In the genomic region with DNA sequence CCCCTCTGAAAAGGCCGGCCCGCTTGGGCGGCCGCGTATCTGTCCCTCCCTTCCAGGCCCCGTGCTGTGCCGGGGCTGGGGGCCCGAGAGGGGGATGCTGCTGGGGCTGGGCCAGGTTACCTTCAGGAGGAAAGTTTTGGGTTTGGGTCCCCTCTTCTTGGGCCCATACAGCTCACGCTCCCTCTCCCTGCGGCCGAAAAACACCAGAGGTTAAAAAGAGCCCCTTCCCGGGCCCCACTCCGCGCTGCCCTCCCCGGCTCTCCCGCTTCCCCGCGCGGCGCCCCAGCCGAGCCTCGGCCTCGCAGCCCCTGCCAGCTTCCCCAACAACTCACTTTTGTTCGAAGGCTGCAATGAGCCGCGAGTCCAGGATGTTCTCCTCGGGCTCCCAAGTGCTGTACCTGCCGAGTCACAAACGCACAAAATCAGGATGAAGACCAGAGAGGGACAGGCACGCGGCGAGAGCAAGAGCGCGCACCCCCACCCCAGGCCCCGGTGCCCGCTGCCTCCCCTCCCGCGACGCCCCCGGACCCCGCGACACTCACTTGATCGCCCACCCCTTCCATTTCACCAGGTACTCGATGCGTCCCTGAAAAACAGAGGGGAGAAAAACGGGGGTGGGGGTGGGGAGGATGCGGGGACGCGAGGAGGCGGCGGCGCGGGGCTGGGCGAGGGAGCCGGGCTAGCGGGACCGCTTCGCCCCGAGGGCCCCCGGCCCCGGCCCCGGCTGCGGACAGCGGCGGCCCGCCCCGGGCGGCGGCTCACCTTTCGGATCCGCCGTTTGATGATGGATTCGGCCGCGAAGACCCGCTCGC, we compare ENCODE assay signal across 8 cellular contexts. TPM values are rescaled to one million over a fixed set of nuclear protein-coding genes. Genes with fewer than 3 reads are reported as not detected.
DNase-seq lines count a peak whose midpoint lies in the region; ATAC-seq and TF ChIP-seq lines count a peak whose summit lies in the region.

No MANE protein-coding gene starts in this region.

- no peaks in the 10 kb centered on the region for H3K27me3 ChIP-seq in neuron (ENCODE audit: insufficient read depth, low read length)

- peaks cover 61% of the 10 kb centered on the region for H3K4me1 Mint-ChIP-seq in activated T-cell treated with anti-CD3 and anti-CD28 coated beads, Interleukin-2, amount 50 U/mL, for 4 hours (ENCODE audit: low read depth)

- no peak for TF ChIP-seq CTCF in fibroblast of villous mesenchyme (IDR thresholded peaks at IDR 0.05; ENCODE audit: insufficient read depth, low read depth, low read length)

- peaks cover 16% of the 10 kb centered on the region for H3K36me3 ChIP-seq in neuron (ENCODE audit: insufficient read depth, low read length)

- H3K9me3 Mint-ChIP-seq in activated T-cell treated with anti-CD3 and anti-CD28 coated beads, Interleukin-2, amount 50 U/mL, for 4 hours, result no peaks in the 10 kb centered on the region

- peak; percentile 32 for DNase-seq in NCI-H748 (lab: John Stamatoyannopoulos, UW; ENCODE audit: unreplicated experiment)
- DNase-seq in NCI-H748 treated with DMSO at 0.1 percent for 48 hours (lab: John Stamatoyannopoulos, UW), result no peak
- no peak for DNase-seq in activated T-cell treated with anti-CD3 and anti-CD28 coated beads, Interleukin-2, amount 50 U/mL, for 4 hours
- peak; percentile 20 for DNase-seq in fibroblast of villous mesenchyme (ENCODE audit: low read depth)
- DNase-seq in NCI-H774 (lab: John Stamatoyannopoulos, UW), result no peak
- no peak for DNase-seq in pons (ENCODE audit: low spot score)

- peak overlapping the region; percentile 81 for H3K4me3 ChIP-seq in fibroblast of villous mesenchyme (ENCODE audit: low read depth, low read length)
- peak overlapping the region; percentile 86 for H3K4me3 ChIP-seq in neuron (ENCODE audit: low read length)

- peaks cover 33% of the 10 kb centered on the region for H3K4me1 ChIP-seq in neuron (ENCODE audit: insufficient read depth, low read length)

- peak overlapping the region; percentile 94 for H3K4me3 Mint-ChIP-seq in activated T-cell treated with anti-CD3 and anti-CD28 coated beads, Interleukin-2, amount 50 U/mL, for 4 hours

- ATAC-seq in HG03520 (IDR thresholded peaks at IDR 0.05; ENCODE audit: unreplicated experiment), result peak; percentile 14
- peak; percentile 4 to 5 for ATAC-seq in activated T-cell treated with anti-CD3 and anti-CD28 coated beads, Interleukin-2, amount 50 U/mL, for 4 hours

- H3K27me3 Mint-ChIP-seq in activated T-cell treated with anti-CD3 and anti-CD28 coated beads, Interleukin-2, amount 50 U/mL, for 4 hours (ENCODE audit: low read depth), result no peaks in the 10 kb centered on the region

- no peaks in the 10 kb centered on the region for H3K9me3 ChIP-seq in neuron (ENCODE audit: low read length)

- H2AFZ ChIP-seq in neuron (ENCODE audit: low read depth, low read length), result peak overlapping the region; percentile 43

- peaks cover 12% of the 10 kb centered on the region for H3K36me3 Mint-ChIP-seq in activated T-cell treated with anti-CD3 and anti-CD28 coated beads, Interleukin-2, amount 50 U/mL, for 4 hours (ENCODE audit: insufficient read depth)

RNA-seq across cellular contexts. Expression of a gene that starts 0.5 kb away (rescaled TPM):
- 100 to 1,000 TPM; 192 to 225 (median 207) TPM for total RNA-seq in activated T-cell treated with anti-CD3 and anti-CD28 coated beads, Interleukin-2, amount 50 U/mL, for 4 hours
- 57.7 and 66.5 TPM in 2 replicates for total RNA-seq in fibroblast of villous mesenchyme

RNA-seq across cellular contexts. Expression of a gene that starts 27.7 kb away (rescaled TPM):
- total RNA-seq in activated T-cell treated with anti-CD3 and anti-CD28 coated beads, Interleukin-2, amount 50 U/mL, for 4 hours, result 1 to 10 TPM; 2.0 to 2.5 (median 2.2) TPM
- total RNA-seq in fibroblast of villous mesenchyme, result 0.64 and 0.86 TPM in 2 replicates

Comparison
In these comparisons a context has a peak if more than half of its experiments do, and no peak if none do; other contexts are left out.
1. DNase-seq: peak in NCI-H748 (single experiment) and fibroblast of villous mesenchyme (single experiment); none in NCI-H748 treated with DMSO at 0.1 percent for 48 hours (single experiment), activated T-cell treated with anti-CD3 and anti-CD28 coated beads, Interleukin-2, amount 50 U/mL, for 4 hours (single experiment), NCI-H774 (single experiment) and pons (single experiment).